27 cellular contexts compared by ENCODE assay signal in the genomic region with DNA sequence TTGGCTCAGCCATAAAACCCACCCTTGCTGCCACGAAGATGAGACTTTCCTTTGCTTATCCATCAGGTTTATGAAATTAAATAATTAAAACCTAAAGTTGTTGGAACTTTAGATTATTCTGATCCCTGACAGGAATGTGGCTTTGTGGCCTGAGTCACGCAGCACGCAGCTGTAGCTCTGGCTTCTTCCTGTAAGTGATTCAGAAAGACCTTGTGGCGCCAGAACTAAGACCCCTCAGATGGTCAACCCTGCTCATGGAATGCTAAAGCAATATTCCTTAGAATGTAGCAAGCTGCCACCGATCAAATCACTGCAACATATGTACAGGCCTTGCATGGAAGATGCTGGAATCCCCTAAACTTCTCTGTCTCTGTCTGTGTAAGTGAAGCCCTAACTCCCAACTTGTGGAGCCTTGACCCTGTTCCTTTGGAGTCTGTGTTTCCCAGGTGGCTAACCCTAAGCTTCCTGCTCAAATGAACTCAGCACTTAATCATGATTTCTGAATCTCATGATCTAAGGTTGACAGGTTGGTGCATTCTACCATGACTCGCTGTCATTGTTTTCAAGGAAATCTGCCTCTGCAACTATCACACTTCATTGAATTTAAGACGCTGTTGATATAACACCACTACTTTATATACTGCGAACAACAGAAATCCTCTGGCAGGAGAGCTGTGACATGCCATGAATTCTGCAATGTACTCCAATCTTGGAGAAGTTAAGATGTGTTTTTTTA.
DNase-seq lines count a peak whose midpoint lies in the region; ATAC-seq, FAIRE-seq and TF ChIP-seq lines count a peak whose summit lies in the region.
"Had no signal": no experiment of that assay in that cellular context is flagged by ENCODE, and none has a peak within 500 bp of the region (broad histone marks: within the 10 kb centered on the region; RNA-seq: fewer than 3 reads in every experiment).

No MANE protein-coding gene starts in this region.

- DNase-seq in A172 (ENCODE audit: low spot score) (peak; percentile 71), HS-5 (ENCODE audit: low read depth) (peak; percentile 13), bronchial epithelial cell (ENCODE audit: low read depth) (peak; percentile 83), mesenchymal stem cell (peak; percentile 10), epidermal melanocyte (ENCODE audit: insufficient read length, low spot score) (no peak), head of caudate nucleus (no peak)
- DNase-seq: ACHN; activated B cell treated with CpG ODN at 0.5 μM for 24 hours; activated CD4-positive, alpha-beta memory T cell treated with anti-CD3 and anti-CD28 coated beads, Interleukin-2, amount 10 ng/mL, durations not matched to agents 7 days and 5 days; activated naive CD4-positive, alpha-beta T cell treated with anti-CD3 and anti-CD28 coated beads, Interleukin-2, amount 50 U/mL, for 16 hours; activated T-cell treated with anti-CD3 and anti-CD28 coated beads, Interleukin-2, amount 50 U/mL, for 48 hours; CD8-positive, alpha-beta memory T cell; DMS79 treated with DMSO at 0.1 percent for 48 hours; heart right ventricle; NCI-H1092; NCI-H2081; NCI-H524; retina; stimulated activated naive CD4-positive, alpha-beta T cell treated with Interleukin-2 at 50 U/mL for 16 hours had no signal

- ATAC-seq in HG03135 (IDR thresholded peaks at IDR 0.05; ENCODE audit: unreplicated experiment) = no peak
- no peak for ATAC-seq in HG03196 (IDR thresholded peaks at IDR 0.05; ENCODE audit: unreplicated experiment)
- ATAC-seq: heart right ventricle had no signal

- H3K14ac ChIP-seq in mesenchymal stem cell (ENCODE audit: low read length in 2 of 2) = no peak overlapping the region

- H3K36me3 ChIP-seq in bronchial epithelial cell (ENCODE audit: control insufficient read depth, insufficient read depth, low read length) (no peaks in the 10 kb centered on the region), mesenchymal stem cell (ENCODE audit: control insufficient read depth in 1 of 2, insufficient read depth in 2 of 2, low read depth in 1 of 2, low read length in 2 of 2) (no peaks in the 10 kb centered on the region)
- H3K36me3 ChIP-seq: cardiac muscle cell, heart right ventricle, SJSA1, tibial nerve had no signal

- H3K4me3 ChIP-seq in bronchial epithelial cell (ENCODE audit: low read depth, low read length) = no peak overlapping the region
- H3K4me3 ChIP-seq in mesenchymal stem cell (ENCODE audit: insufficient read depth in 1 of 2, low read depth in 1 of 2, low read length in 2 of 2) = no peak overlapping the region
- H3K4me3 ChIP-seq: cardiac muscle cell, heart right ventricle, SJSA1, tibial nerve had no signal

- H2BK12ac ChIP-seq in mesenchymal stem cell (ENCODE audit: low read length in 2 of 2) = no peak overlapping the region

- no peak overlapping the region for H4K8ac ChIP-seq in mesenchymal stem cell (ENCODE audit: low read length)

- no peak for TF ChIP-seq CTCF in bronchial epithelial cell (IDR thresholded peaks at IDR 0.05; ENCODE audit: insufficient read depth, low read length, severe bottlenecking)

- H3K23ac ChIP-seq in mesenchymal stem cell (ENCODE audit: low read length in 2 of 2) = no peak overlapping the region

- no peaks in the 10 kb centered on the region for H3K9me3 ChIP-seq in mesenchymal stem cell (ENCODE audit: control insufficient read depth, low read length)
- H3K9me3 ChIP-seq: heart right ventricle, SJSA1, tibial nerve had no signal

- no peaks in the 10 kb centered on the region for H3K27me3 ChIP-seq in bronchial epithelial cell (ENCODE audit: control insufficient read depth, insufficient read depth, low read length)
- peaks cover 5 to 19% of the 10 kb centered on the region in 2 experiments for H3K27me3 ChIP-seq in mesenchymal stem cell (ENCODE audit: control insufficient read depth in 1 of 2, insufficient read depth in 1 of 2, low read length in 2 of 2)
- H3K27me3 ChIP-seq: cardiac muscle cell, SJSA1, tibial nerve had no signal

- no peak overlapping the region for H3K4ac ChIP-seq in mesenchymal stem cell (ENCODE audit: low read depth in 1 of 2, low read length in 2 of 2)

- H2AK5ac ChIP-seq in mesenchymal stem cell (ENCODE audit: low read length, severe bottlenecking) = no peak overlapping the region

- no peaks in the 10 kb centered on the region for H3K79me1 ChIP-seq in mesenchymal stem cell (replicated peaks; ENCODE audit: low read length, poor library complexity, severe bottlenecking)

- no peak overlapping the region for H2AFZ ChIP-seq in mesenchymal stem cell (ENCODE audit: low read depth, low read length)

- intact Hi-C loops in head of caudate nucleus (cut with DNase I) = no loop called here

- no peak overlapping the region for H3K18ac ChIP-seq in mesenchymal stem cell (ENCODE audit: low read depth in 1 of 2, low read length in 2 of 2)

- peaks cover 9% of the 10 kb centered on the region for H3K4me1 ChIP-seq in mesenchymal stem cell (ENCODE audit: control insufficient read depth, insufficient read depth, low read depth, low read length)
- H3K4me1 ChIP-seq: heart right ventricle, tibial nerve had no signal

- no peak overlapping the region for H4K91ac ChIP-seq in mesenchymal stem cell (ENCODE audit: low read length)

- H2BK15ac ChIP-seq in mesenchymal stem cell (ENCODE audit: low read depth, poor library complexity, severe bottlenecking) = no peak overlapping the region

- no peak overlapping the region for H2BK5ac ChIP-seq in mesenchymal stem cell (ENCODE audit: low read depth, low read length, poor library complexity, severe bottlenecking)

- H3K4me2 ChIP-seq in mesenchymal stem cell (ENCODE audit: low read length, poor library complexity, severe bottlenecking) = no peak overlapping the region
- H3K4me2 ChIP-seq: KMS-11 had no signal

- FAIRE-seq in bronchial epithelial cell (lab: Jason Lieb, UNC) = no peak
- FAIRE-seq: H54, islet of Langerhans had no signal

- H2BK120ac ChIP-seq in mesenchymal stem cell (ENCODE audit: low read depth, low read length) = no peak overlapping the region

- WGBS in mesenchymal stem cell = 71% methylated on average over 6 of the region's 8 CpGs

- no peak overlapping the region for H3K27ac ChIP-seq in mesenchymal stem cell (ENCODE audit: low read length, poor library complexity, severe bottlenecking)
- H3K27ac ChIP-seq: cardiac muscle cell, heart right ventricle, KMS-11, SJSA1, tibial nerve had no signal

- no peak overlapping the region for H3K9ac ChIP-seq in mesenchymal stem cell (ENCODE audit: low read length)
- H3K9ac ChIP-seq: KMS-11 had no signal

Comparison
In these comparisons a context has a peak if more than half of its experiments do, and no peak if none do; other contexts are left out.
1. DNase-seq: peak in A172 (single experiment), HS-5 (single experiment), bronchial epithelial cell (single experiment) and mesenchymal stem cell (single experiment); none in epidermal melanocyte (single experiment) and head of caudate nucleus (0 of 42).